In the genomic region with DNA sequence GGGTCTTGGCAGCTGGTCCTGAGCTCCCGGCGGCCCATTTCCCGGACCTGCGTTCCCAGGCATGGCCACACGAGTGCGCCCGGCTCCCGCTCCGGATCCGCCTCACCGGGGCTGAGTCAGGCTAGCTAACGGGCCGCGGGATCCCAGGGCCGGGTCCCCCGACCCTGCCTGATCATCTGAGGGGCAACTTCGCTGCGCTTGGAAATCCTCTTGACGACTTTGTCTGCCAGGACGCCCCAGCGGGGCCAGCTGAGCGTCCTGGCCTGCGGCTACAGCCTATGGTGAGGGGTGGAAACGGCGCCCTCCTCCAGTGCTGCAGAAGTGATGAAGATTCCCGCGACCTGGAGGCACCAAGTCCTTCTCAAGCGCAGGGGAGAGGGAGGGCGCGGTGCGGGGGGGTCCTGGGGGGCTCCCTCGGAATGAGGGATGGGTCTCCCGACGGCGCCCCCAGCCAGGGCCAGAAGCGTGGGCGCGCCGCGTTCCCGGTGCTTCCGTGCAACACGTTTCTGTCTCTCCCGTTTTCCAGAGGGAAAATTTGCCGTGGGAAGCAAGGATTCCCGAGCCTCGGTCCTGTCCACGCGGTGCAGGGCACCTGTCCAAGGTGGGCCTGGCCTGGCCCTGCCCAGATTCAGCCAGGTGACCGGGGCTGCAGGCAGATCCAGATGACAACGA, we compare ENCODE assay signal across 1 cellular context.
TF ChIP-seq lines count a peak whose summit lies in the region.

No MANE protein-coding gene starts in this region.

TF ChIP-seq in HCT116, 20 proteins besides CTCF, POLR2A, EP300 and RAD21:
- no peak for TF ChIP-seq YY1 (IDR thresholded peaks at IDR 0.05; ENCODE audit: extremely low read depth, insufficient replicate concordance, low read depth, low read length)
- no peak for TF ChIP-seq SIN3A (IDR thresholded peaks at IDR 0.05; ENCODE audit: low read depth)
